Comparison of ENCODE assay signal across 24 cellular contexts in genomic region chr12:126688556-126688955, GRCh38.
"Had no signal": no experiment of that assay in that cellular context is flagged by ENCODE, and none has a peak within 500 bp of the region (broad histone marks: within the 10 kb centered on the region; RNA-seq: fewer than 3 reads in every experiment).

No MANE protein-coding gene starts in this region.

- H3K27ac ChIP-seq: colonic mucosa, coronary artery, dorsolateral prefrontal cortex, epithelial cell of prostate, esophagus squamous epithelium, foreskin keratinocyte, gastrocnemius medialis, gastroesophageal sphincter, heart left ventricle, heart right ventricle had no signal

- H3K27me3 Mint-ChIP-seq: dendritic cell treated with granulocyte-macrophage colony-stimulating factor and Interleukin-4, amounts not matched to agents 40 ng/mL and 50 ng/mL, for 4 days; effector memory CD8-positive, alpha-beta T cell had no signal

- DNase-seq: colonic mucosa; cortex of kidney; dermis blood vessel endothelial cell; dorsolateral prefrontal cortex; effector CD4-positive, alpha-beta T cell; effector CD8-positive, alpha-beta T cell; effector memory CD4-positive, alpha-beta T cell; effector memory CD8-positive, alpha-beta T cell; endodermal cell; erythroblast; esophagus squamous epithelium; foreskin fibroblast; foreskin keratinocyte; foreskin melanocyte; gastrocnemius medialis; glutamatergic neuron; head of caudate nucleus; heart left ventricle; heart right ventricle had no signal

- H3K36me3 ChIP-seq: colonic mucosa, esophagus squamous epithelium, gastrocnemius medialis, gastroesophageal sphincter, heart left ventricle, heart right ventricle had no signal

- H3K4me3 ChIP-seq: colonic mucosa, coronary artery, dorsolateral prefrontal cortex, esophagus squamous epithelium, gastrocnemius medialis, gastroesophageal sphincter, heart left ventricle, heart right ventricle had no signal

- H3K9me3 ChIP-seq: colonic mucosa, esophagus squamous epithelium, gastrocnemius medialis had no signal

- H3K4me1 Mint-ChIP-seq: endodermal cell had no signal

- ATAC-seq: effector memory CD8-positive, alpha-beta T cell; esophagus mucosa; foreskin keratinocyte; gastrocnemius medialis; gastroesophageal sphincter; heart left ventricle; heart right ventricle had no signal

- H3K4me1 ChIP-seq: colonic mucosa, esophagus squamous epithelium, foreskin keratinocyte, gastrocnemius medialis, gastroesophageal sphincter, heart left ventricle, heart right ventricle had no signal

- H3K27ac Mint-ChIP-seq: dendritic cell treated with granulocyte-macrophage colony-stimulating factor and Interleukin-4, amounts not matched to agents 40 ng/mL and 50 ng/mL, for 4 days; effector memory CD8-positive, alpha-beta T cell; endodermal cell had no signal

- H3K27me3 ChIP-seq: colonic mucosa, esophagus squamous epithelium, foreskin keratinocyte, gastrocnemius medialis, gastroesophageal sphincter, heart left ventricle had no signal

- H3K4me3 Mint-ChIP-seq: dendritic cell treated with granulocyte-macrophage colony-stimulating factor and Interleukin-4, amounts not matched to agents 40 ng/mL and 50 ng/mL, for 4 days; effector memory CD8-positive, alpha-beta T cell; endodermal cell had no signal
